8 cellular contexts compared by ENCODE assay signal in the genomic region with DNA sequence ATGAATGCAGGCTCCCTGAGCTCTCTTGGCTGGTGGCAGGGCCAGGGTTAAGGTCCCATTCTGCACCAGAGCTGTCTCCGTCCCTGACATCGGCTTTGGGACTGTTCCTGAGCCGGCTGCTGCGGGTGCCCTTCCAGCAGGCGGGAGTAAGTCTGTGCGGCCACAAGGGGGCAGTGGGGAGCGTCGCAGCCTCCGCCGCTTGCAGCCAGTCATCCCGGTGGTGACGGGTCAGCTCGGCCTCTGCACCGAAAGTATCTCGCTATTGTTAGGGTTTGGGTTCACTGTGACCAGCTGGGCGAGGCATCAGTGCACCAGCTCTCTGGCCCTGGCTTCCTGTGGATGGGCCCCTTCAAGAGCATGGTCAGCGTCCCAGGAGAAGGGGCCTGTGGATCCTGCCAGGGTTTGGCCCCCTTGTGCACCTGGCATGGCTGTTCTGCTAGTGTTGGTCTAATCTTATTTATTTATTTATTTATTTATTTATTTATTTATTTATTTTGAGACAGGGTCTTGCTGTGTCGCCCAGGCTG. TPM values are rescaled to one million over a fixed set of nuclear protein-coding genes. Genes with fewer than 3 reads are reported as not detected.
DNase-seq lines count a peak whose midpoint lies in the region; ATAC-seq and TF ChIP-seq lines count a peak whose summit lies in the region.

No MANE protein-coding gene starts in this region.

- DNase-seq in GF-D8 (lab: John Stamatoyannopoulos, UW), result peak; percentile 15
- peak; percentile 73 for DNase-seq in HK-2 (ENCODE audit: unreplicated experiment)
- peak; percentile 70 for DNase-seq in RWPE1 (ENCODE audit: low spot score)
- peak; percentile 55 for DNase-seq in activated gamma-delta T cell treated with anti-CD3 and anti-CD28 coated beads, Interleukin-2, amount 50 U/mL, for 16 hours (ENCODE audit: low read depth)
- DNase-seq in foreskin melanocyte, result peak; percentile 68
- peak; percentile 56 for DNase-seq in occipital lobe (lab: John Stamatoyannopoulos, UW)
- DNase-seq in substantia nigra (lab: John Stamatoyannopoulos, UW), result peak in 48 of 49 donors; percentile 28 to 89 (median 74)

- CTCF ChIA-PET in RWPE1 (lab: Yijun Ruan, JAX), result interaction anchor here (0.6 to 1.9 kb wide), 8 partner anchors 15 to 699 kb away, joined by 3 to 10 read pairs (median 6); a partner anchor contains a TSS

- TF ChIP-seq CTCF in RWPE1 (conservative IDR thresholded peaks at IDR 0.05; ENCODE audit: low read depth), result peak; percentile 99

- POLR2A ChIA-PET in RWPE1 (lab: Yijun Ruan, JAX; ENCODE audit: low non-redundant PET), result interaction anchor here (0.5 kb wide), 1 partner anchor 49 kb away, joined by 3 read pairs; no protein-coding TSS in a partner anchor

- peak overlapping the region; percentile 100 for H3K27ac ChIP-seq in RWPE1
- H3K27ac ChIP-seq in substantia nigra (ENCODE audit: low read depth, low read length, poor library complexity, severe bottlenecking), result peak overlapping the region; percentile 86

- ATAC-seq in HG02884 (IDR thresholded peaks at IDR 0.05; ENCODE audit: unreplicated experiment), result no peak

RNA-seq across cellular contexts. Expression of a gene that starts 15.1 kb away (rescaled TPM):
- 102 TPM for total RNA-seq in occipital lobe

RNA-seq across cellular contexts. Expression of a gene that starts 26.2 kb away (rescaled TPM):
- total RNA-seq in occipital lobe, result 0.31 TPM

RNA-seq across cellular contexts. Expression of a gene that starts 27.3 kb away (rescaled TPM):
- total RNA-seq in occipital lobe, result 12.8 TPM

RNA-seq across cellular contexts. Expression of a gene that starts 38.5 kb away (rescaled TPM):
- 33.5 TPM for total RNA-seq in occipital lobe

Comparison
In these comparisons a context has a peak if more than half of its experiments do, and no peak if none do; other contexts are left out.
1. DNase-seq: peak in every context shown above with its lines; median percentile 74 in substantia nigra; 73 in HK-2; 70 in RWPE1; 68 in foreskin melanocyte; 56 in occipital lobe; 55 in activated gamma-delta T cell treated with anti-CD3 and anti-CD28 coated beads, Interleukin-2, amount 50 U/mL, for 16 hours; 15 in GF-D8.